1 cellular context compared by ENCODE assay signal in the genomic region with DNA sequence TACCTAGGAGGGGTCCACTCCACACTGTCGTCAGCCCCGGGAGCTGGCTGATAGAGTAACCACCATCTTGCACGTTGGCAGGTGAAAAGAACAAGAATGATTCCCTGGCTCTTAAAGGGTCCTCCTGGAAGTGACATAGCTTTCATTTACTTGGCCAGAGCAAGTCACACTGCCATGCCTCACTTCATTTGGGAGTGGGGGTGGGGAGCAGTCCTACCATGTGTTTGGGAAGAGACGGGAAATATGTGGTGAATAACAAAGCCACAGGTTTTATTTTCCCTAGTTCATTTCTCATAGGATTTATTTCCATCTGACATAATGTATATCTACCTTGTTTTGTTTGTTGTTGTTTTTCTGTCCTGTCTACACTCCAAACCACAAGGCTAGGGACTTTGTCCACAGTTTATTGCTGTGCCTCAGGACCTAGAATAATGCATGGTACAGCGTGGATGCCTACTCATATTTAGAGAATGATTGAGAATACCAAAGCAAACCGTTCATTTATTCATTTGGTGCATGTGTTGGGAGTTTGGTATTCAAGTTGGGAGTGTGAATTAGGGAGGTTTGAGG.
TF ChIP-seq lines count a peak whose summit lies in the region.

No MANE protein-coding gene starts in this region.

TF ChIP-seq in SK-N-SH, 30 proteins besides CTCF, POLR2A, EP300 and RAD21:
- TF ChIP-seq, protein P1, sequence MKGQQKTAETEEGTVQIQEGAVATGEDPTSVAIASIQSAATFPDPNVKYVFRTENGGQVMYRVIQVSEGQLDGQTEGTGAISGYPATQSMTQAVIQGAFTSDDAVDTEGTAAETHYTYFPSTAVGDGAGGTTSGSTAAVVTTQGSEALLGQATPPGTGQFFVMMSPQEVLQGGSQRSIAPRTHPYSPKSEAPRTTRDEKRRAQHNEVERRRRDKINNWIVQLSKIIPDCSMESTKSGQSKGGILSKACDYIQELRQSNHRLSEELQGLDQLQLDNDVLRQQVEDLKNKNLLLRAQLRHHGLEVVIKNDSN (IDR thresholded peaks at IDR 0.05; ENCODE audit: borderline replicate concordance, low read depth) = no peak
- no peak for TF ChIP-seq FOSL2 (IDR thresholded peaks at IDR 0.05; ENCODE audit: borderline replicate concordance, low read depth)
